23 cellular contexts compared by ENCODE assay signal in genomic region chr13:39575641-39576238, GRCh38. TPM values are rescaled to one million over a fixed set of nuclear protein-coding genes. Genes with fewer than 3 reads are reported as not detected.
A peak's percentile ranks its signal among the peaks of the same experiment; 100 is the strongest.
DNase-seq lines count a peak whose midpoint lies in the region; ATAC-seq and TF ChIP-seq lines count a peak whose summit lies in the region.
"Had no signal": no experiment of that assay in that cellular context is flagged by ENCODE, and none has a peak within 500 bp of the region (broad histone marks: within the 10 kb centered on the region; RNA-seq: fewer than 3 reads in every experiment).

No MANE protein-coding gene starts in this region.

- H3K9me3 ChIP-seq in OCI-LY3 (ENCODE audit: insufficient read depth, low read length) (no peaks in the 10 kb centered on the region), skeletal muscle satellite cell (replicated peaks; ENCODE audit: low read length) (no peaks in the 10 kb centered on the region)
- H3K9me3 ChIP-seq: esophagus squamous epithelium, HAP-1, suprapubic skin had no signal

- H3K4me1 ChIP-seq in OCI-LY3 (ENCODE audit: low read length) = peaks cover 19% of the 10 kb centered on the region
- H3K4me1 ChIP-seq in skeletal muscle satellite cell (ENCODE audit: control insufficient read depth, insufficient read depth, low read length) = peaks cover 4% of the 10 kb centered on the region
- H3K4me1 ChIP-seq: parathyroid adenoma, suprapubic skin had no signal

- H3K79me2 ChIP-seq in OCI-LY3 (ENCODE audit: low read length) = peaks cover 28% of the 10 kb centered on the region; the same call in 1 of the 2 replicates
- H3K79me2 ChIP-seq: parathyroid adenoma had no signal

- H3K9ac ChIP-seq in OCI-LY3 (ENCODE audit: low read length) (peak overlapping the region; percentile 58), skeletal muscle satellite cell (ENCODE audit: low read depth, low read length) (peak overlapping the region; percentile 43)
- H3K9ac ChIP-seq: parathyroid adenoma had no signal

- H3K36me3 ChIP-seq in OCI-LY3 (replicated peaks; ENCODE audit: low read depth, low read length) (no peaks in the 10 kb centered on the region), skeletal muscle satellite cell (ENCODE audit: insufficient read depth, low read length) (peaks cover 2% of the 10 kb centered on the region)
- H3K36me3 ChIP-seq: esophagus squamous epithelium, HAP-1 had no signal

- H3K27me3 ChIP-seq in OCI-LY3 (ENCODE audit: low read depth, low read length) (no peaks in the 10 kb centered on the region), skeletal muscle satellite cell (ENCODE audit: control insufficient read depth, insufficient read depth, low read length) (no peaks in the 10 kb centered on the region)
- H3K27me3 ChIP-seq: esophagus squamous epithelium, suprapubic skin had no signal

- no peak overlapping the region for H2AFZ ChIP-seq in OCI-LY3 (ENCODE audit: low read depth, low read length)
- H2AFZ ChIP-seq: parathyroid adenoma had no signal

- DNase-seq in fibroblast of villous mesenchyme (ENCODE audit: low read depth) (peak; percentile 37), nucleus accumbens (lab: John Stamatoyannopoulos, UW) (no peak), iPS-NIHi11 (ENCODE audit: low spot score) (no peak)
- DNase-seq in activated CD4-positive, alpha-beta T cell treated with anti-CD3 and anti-CD28 coated beads for 48 hours = no peak
- DNase-seq: activated CD4-positive, alpha-beta T cell treated with anti-CD3 and anti-CD28 coated beads for 4 hours; activated effector memory CD4-positive, alpha-beta T cell treated with anti-CD3 and anti-CD28 coated beads, Interleukin-2, amount 50 U/mL, for 16 hours; activated T-cell treated with anti-CD3 and anti-CD28 coated beads, Interleukin-2, amount 50 U/mL, for 1 hour; central memory CD4-positive, alpha-beta T cell; esophagus squamous epithelium; KG1; midbrain; natural killer cell; NCI-H1436 treated with DMSO at 0.1 percent for 48 hours; NCI-H345; NCI-H748 treated with DMSO at 0.1 percent for 48 hours; stimulated activated naive CD4-positive, alpha-beta T cell had no signal

- ATAC-seq in GM18867 (IDR thresholded peaks at IDR 0.05; ENCODE audit: unreplicated experiment) = peak; percentile 49
- ATAC-seq: left lobe of liver, natural killer cell had no signal

- peaks cover 9% of the 10 kb centered on the region; the same call in 1 of the 2 replicates for H4K20me1 ChIP-seq in OCI-LY3 (ENCODE audit: insufficient read depth, low read length)

- peak overlapping the region; percentile 76 for H3K4me3 ChIP-seq in OCI-LY3 (ENCODE audit: low read length)
- no peak overlapping the region for H3K4me3 ChIP-seq in fibroblast of villous mesenchyme (ENCODE audit: low read depth, low read length)
- H3K4me3 ChIP-seq in skeletal muscle satellite cell (ENCODE audit: low read length) = peak overlapping the region; percentile 47
- H3K4me3 ChIP-seq: esophagus squamous epithelium, HAP-1, suprapubic skin had no signal

- H3K4me2 ChIP-seq in OCI-LY3 (ENCODE audit: low read length) (peak overlapping the region; percentile 94), skeletal muscle satellite cell (ENCODE audit: low read length) (peak overlapping the region; percentile 76)

- H3K27ac ChIP-seq in OCI-LY3 (ENCODE audit: low read length) = peak overlapping the region; percentile 9; the same call in 1 of the 2 replicates
- H3K27ac ChIP-seq: esophagus squamous epithelium, parathyroid adenoma, suprapubic skin had no signal

- TF ChIP-seq CTCF in OCI-LY3 (IDR thresholded peaks at IDR 0.05; ENCODE audit: low read depth, low read length) = no peak
- TF ChIP-seq CTCF in fibroblast of villous mesenchyme (IDR thresholded peaks at IDR 0.05; ENCODE audit: insufficient read depth, low read depth, low read length) = no peak

RNA-seq across cellular contexts. Expression of gene LHFPL6, which starts 27.3 kb away (rescaled TPM):
- 44.8 and 57.9 TPM in 2 replicates for total RNA-seq in fibroblast of villous mesenchyme
- total RNA-seq in skeletal muscle satellite cell (2012; rRNA removed) = 49.2 and 56.1 TPM in 2 replicates
- total RNA-seq: natural killer cell had no signal
